ENCODE assay signal across 12 cellular contexts in genomic region chr5:170896779-170897178, GRCh38. TPM values are rescaled to one million over a fixed set of nuclear protein-coding genes. Genes with fewer than 3 reads are reported as not detected.
DNase-seq lines count a peak whose midpoint lies in the region; ATAC-seq, FAIRE-seq and TF ChIP-seq lines count a peak whose summit lies in the region.
"Had no signal": no experiment of that assay in that cellular context is flagged by ENCODE, and none has a peak within 500 bp of the region (broad histone marks: within the 10 kb centered on the region; RNA-seq: fewer than 3 reads in every experiment).

No MANE protein-coding gene starts in this region.

- H3K27ac ChIP-seq in GM12878 (ENCODE audit: control insufficient read depth, insufficient read depth) (no peak overlapping the region), left lung (no peak overlapping the region)

- peaks cover 20% of the 10 kb centered on the region for H3K4me1 Mint-ChIP-seq in HFFc6 (ENCODE audit: low read depth)
- no peaks in the 10 kb centered on the region for H3K4me1 Mint-ChIP-seq in effector memory CD8-positive, alpha-beta T cell (ENCODE audit: low read depth in 2 of 2)
- H3K4me1 Mint-ChIP-seq: activated naive CD8-positive, alpha-beta T cell treated with anti-CD3 and anti-CD28 coated beads for 36 hours had no signal

- RAD21 ChIA-PET in GM12878 (lab: Charles Lee; ENCODE audit: unreplicated experiment) = no interaction called here

- ATAC-seq in GM12878 (peak; percentile 41; the same call in 1 of the 3 replicates), left lung (peak; percentile 77), HG02798 (IDR thresholded peaks at IDR 0.05; ENCODE audit: poor library complexity, unreplicated experiment) (no peak)
- no peak for ATAC-seq in effector memory CD8-positive, alpha-beta T cell (replicated peaks)

- no peaks in the 10 kb centered on the region for H3K79me2 ChIP-seq in GM12878 (ENCODE audit: control insufficient read depth, insufficient read depth, low read length)

- TF ChIP-seq POLR2A in GM12878 (IDR thresholded peaks at IDR 0.05; ENCODE audit: low read depth, low read length) = no peak

- H3K4me3 ChIP-seq in BJ (ENCODE audit: low read depth, low read length) (no peak overlapping the region), GM12878 (no peak overlapping the region), left lung (no peak overlapping the region)

- intact Hi-C loops in GM12878 (cut with micrococcal nuclease; ENCODE audit: unreplicated experiment) = loop anchor here (2.0 to 5.0 kb wide), 3 partner anchors 89 to 258 kb away; no protein-coding TSS in a partner anchor
- intact Hi-C loops in left lung (cut with DNase I) = no loop called here

- TF ChIP-seq CTCF in BJ (IDR thresholded peaks at IDR 0.05; ENCODE audit: insufficient read depth, low read depth, low read length) (peak; percentile 40), HFFc6 (IDR thresholded peaks at IDR 0.05) (peak; percentile 74), GM12878 (IDR thresholded peaks at IDR 0.05 in 2 of 3, conservative IDR thresholded peaks at IDR 0.05 in 1 of 3; ENCODE audit: control insufficient read depth in 2 of 3, extremely low read depth in 1 of 3, insufficient read depth in 1 of 3, low read depth in 3 of 3, low read length in 3 of 3) (peak; percentile 13 to 38 (median 36); a peak in 4 of 6 replicates), left lung (IDR thresholded peaks at IDR 0.05) (peak in 1 of 2 donors; percentile 31)

- no peaks in the 10 kb centered on the region; the same call in 1 of the 2 replicates for H3K27me3 Mint-ChIP-seq in HFFc6 (ENCODE audit: insufficient read depth)
- H3K27me3 Mint-ChIP-seq in effector memory CD8-positive, alpha-beta T cell = no peaks in the 10 kb centered on the region
- H3K27me3 Mint-ChIP-seq: activated naive CD8-positive, alpha-beta T cell treated with anti-CD3 and anti-CD28 coated beads for 36 hours had no signal

- H3K9ac ChIP-seq in GM12878 (ENCODE audit: control insufficient read depth, insufficient read depth, low read length) = no peak overlapping the region

- 0 out of 2 replicates have a peak, but pooled peaks have one; percentile 31 for TF ChIP-seq RAD21 in GM12878 (IDR thresholded peaks at IDR 0.05; ENCODE audit: insufficient read depth, low read depth, low read length)

- DNase-seq in BJ (ENCODE audit: low read depth) = no peak
- DNase-seq in HFFc6 = no peak
- no peak for DNase-seq in GM12878 (ENCODE audit: low read depth, low spot score)
- DNase-seq in left lung = peak in 1 of 2 donors; percentile 62
- no peak for DNase-seq in effector CD8-positive, alpha-beta T cell (lab: John Stamatoyannopoulos, UW)
- no peak for DNase-seq in stimulated activated CD4-positive, alpha-beta T cell treated with anti-CD3 and anti-CD28 coated beads, Interleukin-2, amount 100 ng/mL, for 48 hours
- no peak for DNase-seq in effector memory CD8-positive, alpha-beta T cell
- DNase-seq: activated naive CD8-positive, alpha-beta T cell treated with anti-CD3 and anti-CD28 coated beads for 36 hours; NCI-H1105 treated with DMSO at 0.1 percent for 48 hours had no signal

- in situ Hi-C loops in GM12878 (cut with MboI) = no loop called here

- H2AFZ ChIP-seq in GM12878 (ENCODE audit: control insufficient read depth, low read depth, low read length) = no peak overlapping the region

- no peak overlapping the region for H3K4me2 ChIP-seq in GM12878 (ENCODE audit: control insufficient read depth, insufficient read depth)

- H3K27ac Mint-ChIP-seq in HFFc6 = no peak overlapping the region
- no peak overlapping the region for H3K27ac Mint-ChIP-seq in effector memory CD8-positive, alpha-beta T cell
- H3K27ac Mint-ChIP-seq: activated naive CD8-positive, alpha-beta T cell treated with anti-CD3 and anti-CD28 coated beads for 36 hours; T-helper 1 cell treated with Interleukin-12 subunit alpha and Interleukin-12 subunit beta and Interleukin-4 antibody, amounts not matched to agents 30 μg/mL and 1 μg/mL, for 36 hours had no signal

- CTCF ChIA-PET in BJ (lab: Yijun Ruan, JAX) (interaction anchor here (0.9 to 2.1 kb wide), 5 partner anchors 11 to 89 kb away, joined by 4 to 7 read pairs (median 5); no protein-coding TSS in a partner anchor), GM12878 (lab: Yijun Ruan, JAX) (interaction anchor here (1.4 to 1.5 kb wide), 2 partner anchors 257 to 258 kb away, joined by 3 read pairs; no protein-coding TSS in a partner anchor)

- BruUV-seq in GM12878 (replicated peaks; lab: Mats Ljungman, UMichigan) = no TSS peak

- H3K36me3 Mint-ChIP-seq in HFFc6 (ENCODE audit: low read depth) = peaks cover 38% of the 10 kb centered on the region
- no peaks in the 10 kb centered on the region for H3K36me3 Mint-ChIP-seq in effector memory CD8-positive, alpha-beta T cell (ENCODE audit: insufficient read depth)
- H3K36me3 Mint-ChIP-seq: activated naive CD8-positive, alpha-beta T cell treated with anti-CD3 and anti-CD28 coated beads for 36 hours had no signal

- no peaks in the 10 kb centered on the region for H4K20me1 ChIP-seq in GM12878 (ENCODE audit: control insufficient read depth, insufficient read depth)

- H3K4me1 ChIP-seq in GM12878 (ENCODE audit: control insufficient read depth, insufficient read depth, low read length) (no peaks in the 10 kb centered on the region), left lung (no peaks in the 10 kb centered on the region)

- H3K4me3 Mint-ChIP-seq in HFFc6 = no peak overlapping the region
- H3K4me3 Mint-ChIP-seq in effector memory CD8-positive, alpha-beta T cell = no peak overlapping the region
- H3K4me3 Mint-ChIP-seq: activated naive CD8-positive, alpha-beta T cell treated with anti-CD3 and anti-CD28 coated beads for 36 hours; T-helper 1 cell treated with Interleukin-12 subunit alpha and Interleukin-12 subunit beta and Interleukin-4 antibody, amounts not matched to agents 30 μg/mL and 1 μg/mL, for 36 hours had no signal

- no peaks in the 10 kb centered on the region for H3K36me3 ChIP-seq in BJ (ENCODE audit: control insufficient read depth, insufficient read depth, low read length)
- no peaks in the 10 kb centered on the region for H3K36me3 ChIP-seq in GM12878 (ENCODE audit: control insufficient read depth in 2 of 2, insufficient read depth in 2 of 2, low read length in 1 of 2)
- no peaks in the 10 kb centered on the region for H3K36me3 ChIP-seq in left lung

- 51% methylated on average over 9 of the region's 9 CpGs for WGBS in GM12878 (ENCODE audit: insufficient coverage, insufficient replicate concordance, low lambda C conversion rate, missing lambda C conversion rate)

- POLR2A ChIA-PET in BJ (lab: Charles Lee) (no interaction called here), GM12878 (lab: Charles Lee) (no interaction called here)

- no peak for TF ChIP-seq EP300 in GM12878 (IDR thresholded peaks at IDR 0.05; ENCODE audit: borderline replicate concordance in 1 of 2, control insufficient read depth in 1 of 2, low read depth in 2 of 2, low read length in 2 of 2)

- no peak for FAIRE-seq in GM12878 (lab: Jason Lieb, UNC)
- FAIRE-seq: G401.6 had no signal

- H3K27me3 ChIP-seq in BJ (ENCODE audit: control insufficient read depth, insufficient read depth, low read length) (no peaks in the 10 kb centered on the region), GM12878 (replicated peaks in 1 of 2; ENCODE audit: control insufficient read depth in 2 of 2, insufficient read depth in 2 of 2, low read length in 1 of 2) (no peaks in the 10 kb centered on the region), left lung (no peaks in the 10 kb centered on the region)

- peaks cover 21% of the 10 kb centered on the region for H3K9me3 Mint-ChIP-seq in HFFc6
- peaks cover 0 to 8% of the 10 kb centered on the region in 2 donors for H3K9me3 Mint-ChIP-seq in effector memory CD8-positive, alpha-beta T cell
- H3K9me3 Mint-ChIP-seq: T-helper 1 cell treated with Interleukin-12 subunit alpha and Interleukin-12 subunit beta and Interleukin-4 antibody, amounts not matched to agents 30 μg/mL and 1 μg/mL, for 36 hours had no signal

- no peaks in the 10 kb centered on the region for H3K9me3 ChIP-seq in GM12878 (replicated peaks; ENCODE audit: control insufficient read depth, insufficient read depth, low read length)
- H3K9me3 ChIP-seq in left lung = peaks cover 0 to 2% of the 10 kb centered on the region in 2 donors

- SMC1A ChIA-PET in GM12878 (lab: Charles Lee; ENCODE audit: uncharacterized antibody, unreplicated experiment) = no interaction called here

TF ChIP-seq in GM12878, 131 proteins besides CTCF, POLR2A, EP300 and RAD21:
- TF ChIP-seq IKZF2 (IDR thresholded peaks at IDR 0.05) = no peak
- TF ChIP-seq RAD51 (IDR thresholded peaks at IDR 0.05) = no peak
- no peak for TF ChIP-seq RFX5 (IDR thresholded peaks at IDR 0.05; ENCODE audit: low read depth, low read length)
- TF ChIP-seq SMC3 (IDR thresholded peaks at IDR 0.05; ENCODE audit: borderline replicate concordance, low read length) = peak; percentile 35; the same call in 1 of the 2 replicates

RNA-seq across cellular contexts. Expression of gene RANBP17, which starts 35.0 kb away (rescaled TPM):
- 10.5 and 12.9 TPM in 2 replicates for polyA plus RNA-seq in BJ (2011; rRNA removed)
- 14.8 and 16.9 TPM in 2 replicates for polyA minus RNA-seq in BJ (2011; rRNA and poly(A)+ RNA removed)
- 1 to 10 TPM; 3.3 to 7.2 (median 4.9) TPM for total RNA-seq in HFFc6 (2021; fragmentation: NEBNext Ultra II Directional; extraction: Animal tissue kit (Norgen Biotek cat#: 25700))
- not detected in 2 replicates for total RNA-seq in GM12878 (2013; cell fraction: nucleolus; rRNA removed)
- not detected in 2 replicates for total RNA-seq in GM12878 (2014; rRNA removed)
- total RNA-seq in GM12878 (2014; rRNA removed; fragmentation: Illumina TruSeq; extraction: Trizol) = not detected in 2 replicates
- total RNA-seq in GM12878 (2021) = 0.10 TPM in 1 of 2 replicates, not detected in the other
- polyA plus RNA-seq in GM12878 (2011; ENCODE audit: low read depth) = not detected
- not detected in 2 replicates for polyA plus RNA-seq in GM12878 (2011; rRNA removed)
- not detected in 2 replicates for polyA plus RNA-seq in GM12878 (2011; cell fraction: cytosol; rRNA removed)
- polyA plus RNA-seq in GM12878 (2011; cell fraction: nucleus; rRNA removed) = not detected in 2 replicates
- polyA plus RNA-seq in GM12878 (2012) = not detected in 2 replicates
- not detected in 2 replicates for polyA plus RNA-seq in GM12878 (2014; fragmentation: Illumina TruSeq; extraction: Trizol)
- polyA plus RNA-seq in GM12878 (2014; fragmentation: Nextera tagmentation; extraction: Ambion mirVana) = not detected
- polyA plus RNA-seq in GM12878 (2014; rRNA removed) = not detected in 2 replicates
- polyA plus RNA-seq in GM12878 (2016; fragmentation: Nextera tagmentation; extraction: Ambion mirVana) = not detected
- not detected in 2 replicates for polyA minus RNA-seq in GM12878 (2011; rRNA and poly(A)+ RNA removed)
- not detected in 2 replicates for polyA minus RNA-seq in GM12878 (2011; cell fraction: cytosol; rRNA and poly(A)+ RNA removed)
- not detected in 2 replicates for polyA minus RNA-seq in GM12878 (2011; cell fraction: nucleus; rRNA and poly(A)+ RNA removed)
- total RNA-seq in left lung = 10 to 100 TPM; 17.0 to 22.9 TPM

Comparison
In these comparisons a context has a peak if more than half of its experiments do, and no peak if none do; other contexts are left out.
1. ATAC-seq: peak in GM12878 (single experiment) and left lung (single experiment); none in HG02798 (single experiment) and effector memory CD8-positive, alpha-beta T cell (single experiment).